Comparison of ENCODE assay signal across 8 cellular contexts in the genomic region with DNA sequence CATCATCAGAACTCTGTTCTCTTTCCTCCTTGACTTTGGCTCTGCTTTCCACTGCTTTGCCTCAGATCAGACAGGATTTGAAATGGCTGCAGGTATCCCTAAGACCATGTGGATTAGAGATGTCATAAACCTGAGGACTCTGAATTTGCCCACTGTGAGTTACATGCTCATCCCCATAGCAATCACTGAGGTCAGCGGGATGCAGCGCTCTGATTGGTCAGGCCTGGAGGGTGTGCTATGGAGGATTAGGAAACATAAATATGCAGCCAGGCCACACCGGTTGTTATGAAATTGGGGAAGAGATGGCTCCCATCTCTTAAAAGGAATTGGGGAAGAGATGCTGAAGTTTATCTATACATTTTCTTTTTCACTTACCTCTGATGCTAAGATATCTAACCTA.
DNase-seq lines count a peak whose midpoint lies in the region; ATAC-seq, FAIRE-seq and TF ChIP-seq lines count a peak whose summit lies in the region.

No MANE protein-coding gene starts in this region.

- H3K14ac ChIP-seq in H9 (ENCODE audit: insufficient read depth, low read length), result no peak overlapping the region

- no peaks in the 10 kb centered on the region for H3K23me2 ChIP-seq in H9 (ENCODE audit: insufficient read length, low read depth, low read length, poor library complexity, severe bottlenecking)

- H3K4me3 ChIP-seq in Jurkat, Clone E6-1 (ENCODE audit: low read length), result no peak overlapping the region
- no peak overlapping the region for H3K4me3 ChIP-seq in small intestine (ENCODE audit: low read depth in 1 of 2, low read length in 2 of 2)

- H3K4me1 ChIP-seq in H9 (ENCODE audit: insufficient read depth, low read length) (0 out of 2 replicates have a peak, but pooled peaks cover 2% of the 10 kb centered on the region), foreskin keratinocyte (no peaks in the 10 kb centered on the region), small intestine (ENCODE audit: control insufficient read depth in 2 of 2, insufficient read depth in 1 of 2, low read depth in 1 of 2, low read length in 1 of 2) (no peaks in the 10 kb centered on the region)

- H3K4me2 ChIP-seq in H9 (ENCODE audit: insufficient read depth, insufficient read length, low read length), result no peak overlapping the region

- H3K23ac ChIP-seq in H9 (ENCODE audit: insufficient read length, low read depth, low read length), result no peak overlapping the region

- H2BK15ac ChIP-seq in H9 (ENCODE audit: low read depth, low read length), result no peak overlapping the region

- no peaks in the 10 kb centered on the region for H3K9me3 Mint-ChIP-seq in activated CD8-positive, alpha-beta memory T cell treated with anti-CD3 and anti-CD28 coated beads, Interleukin-2, amount 10 ng/mL, durations not matched to agents 7 days and 5 days (ENCODE audit: low read depth)
- H3K9me3 Mint-ChIP-seq in H9, result no peaks in the 10 kb centered on the region

- H4K5ac ChIP-seq in H9 (ENCODE audit: insufficient read length, low read depth, low read length), result no peak overlapping the region

- TF ChIP-seq CTCF in H9 (conservative IDR thresholded peaks at IDR 0.05), result no peak
- no peak for TF ChIP-seq CTCF in foreskin keratinocyte (conservative IDR thresholded peaks at IDR 0.05)
- no peak for TF ChIP-seq CTCF in D721Med (IDR thresholded peaks at IDR 0.05; ENCODE audit: insufficient read depth, missing control alignments)

- H3K4me3 Mint-ChIP-seq in activated CD8-positive, alpha-beta memory T cell treated with anti-CD3 and anti-CD28 coated beads, Interleukin-2, amount 10 ng/mL, durations not matched to agents 7 days and 5 days, result no peak overlapping the region
- H3K4me3 Mint-ChIP-seq in H9, result no peak overlapping the region; a peak in 1 of 5 replicates

- no peak overlapping the region for H3K4ac ChIP-seq in H9 (ENCODE audit: low read depth, low read length)

- H3T11ph ChIP-seq in H9 (ENCODE audit: low read length), result no peak overlapping the region

- DNase-seq in activated CD8-positive, alpha-beta memory T cell treated with anti-CD3 and anti-CD28 coated beads, Interleukin-2, amount 10 ng/mL, durations not matched to agents 7 days and 5 days, result peak; percentile 55
- no peak for DNase-seq in activated CD8-positive, alpha-beta memory T cell treated with anti-CD3 and anti-CD28 coated beads for 24 hours
- DNase-seq in H9 (peak; percentile 71), foreskin keratinocyte (peak in 1 of 2 donors; percentile 22), small intestine (peak; percentile 21), D721Med (ENCODE audit: insufficient read length, low spot score) (no peak)
- DNase-seq in Jurkat, Clone E6-1 (ENCODE audit: low read depth, low spot score), result peak; percentile 48
- DNase-seq in activated CD4-positive, alpha-beta T cell treated with anti-CD3 and anti-CD28 coated beads for 48 hours, result peak; percentile 28

- H4K91ac ChIP-seq in H9 (ENCODE audit: insufficient read length, low read depth, low read length), result no peak overlapping the region

- no peaks in the 10 kb centered on the region for H4K20me1 ChIP-seq in H9 (ENCODE audit: control insufficient read depth, insufficient read depth, insufficient read length)

- no peak overlapping the region for H4K8ac ChIP-seq in H9 (replicated peaks; ENCODE audit: insufficient read length, low read depth, low read length)

- CTCF ChIA-PET in activated CD8-positive, alpha-beta memory T cell treated with anti-CD3 and anti-CD28 coated beads, Interleukin-2, amount 10 ng/mL, durations not matched to agents 7 days and 5 days (lab: Charles Lee), result no interaction called here

- peak overlapping the region; percentile 33 for H2AFZ ChIP-seq in H9 (ENCODE audit: low read length)

- H3K27ac Mint-ChIP-seq in activated CD8-positive, alpha-beta memory T cell treated with anti-CD3 and anti-CD28 coated beads, Interleukin-2, amount 10 ng/mL, durations not matched to agents 7 days and 5 days, result no peak overlapping the region
- no peak overlapping the region; a peak in 1 of 7 replicates for H3K27ac Mint-ChIP-seq in H9

- H3K56ac ChIP-seq in H9 (ENCODE audit: insufficient read length, low read depth, low read length), result no peak overlapping the region

- H3K27ac ChIP-seq in H9 (ENCODE audit: insufficient read length, low read depth, low read length) (no peak overlapping the region), foreskin keratinocyte (no peak overlapping the region), small intestine (ENCODE audit: low read depth in 1 of 2, low read length in 1 of 2) (no peak overlapping the region)

- no peak overlapping the region for H2BK120ac ChIP-seq in H9 (ENCODE audit: low read depth, low read length, poor library complexity, severe bottlenecking)

- H3K9ac ChIP-seq in H9 (ENCODE audit: extremely low read depth, insufficient read length, low read length), result no peak overlapping the region

- no peak overlapping the region for H3K18ac ChIP-seq in H9 (ENCODE audit: insufficient read length, low read depth, low read length)

- FAIRE-seq in small intestine (lab: Jason Lieb, UNC) (no peak), D721Med (lab: Jason Lieb, UNC) (no peak)

- no peaks in the 10 kb centered on the region for H3K4me1 Mint-ChIP-seq in activated CD8-positive, alpha-beta memory T cell treated with anti-CD3 and anti-CD28 coated beads, Interleukin-2, amount 10 ng/mL, durations not matched to agents 7 days and 5 days
- H3K4me1 Mint-ChIP-seq in H9, result peaks cover 14 to 21% of the 10 kb centered on the region in 2 experiments

- H2AK5ac ChIP-seq in H9 (ENCODE audit: insufficient read length, low read length), result no peak overlapping the region

- ATAC-seq in activated CD8-positive, alpha-beta memory T cell treated with anti-CD3 and anti-CD28 coated beads, Interleukin-2, amount 10 ng/mL, durations not matched to agents 7 days and 5 days, result peak; percentile 49
- ATAC-seq in foreskin keratinocyte, result peak; percentile 62

- H2BK20ac ChIP-seq in H9 (ENCODE audit: low read depth, low read length, poor library complexity, severe bottlenecking), result no peak overlapping the region

- H3K27me3 Mint-ChIP-seq in activated CD8-positive, alpha-beta memory T cell treated with anti-CD3 and anti-CD28 coated beads, Interleukin-2, amount 10 ng/mL, durations not matched to agents 7 days and 5 days, result peaks cover 5% of the 10 kb centered on the region
- H3K27me3 Mint-ChIP-seq in H9 (ENCODE audit: low read depth), result no peaks in the 10 kb centered on the region

- no peaks in the 10 kb centered on the region for H3K36me3 ChIP-seq in small intestine (ENCODE audit: control insufficient read depth in 2 of 2, insufficient read depth in 2 of 2, low read length in 2 of 2)

- no peaks in the 10 kb centered on the region for H3K79me1 ChIP-seq in H9 (ENCODE audit: insufficient read depth, low read depth, low read length, poor library complexity, severe bottlenecking)

- H3K79me2 ChIP-seq in H9 (ENCODE audit: insufficient read depth, low read length), result no peaks in the 10 kb centered on the region

- H3K36me3 Mint-ChIP-seq in activated CD8-positive, alpha-beta memory T cell treated with anti-CD3 and anti-CD28 coated beads, Interleukin-2, amount 10 ng/mL, durations not matched to agents 7 days and 5 days, result no peaks in the 10 kb centered on the region
- no peaks in the 10 kb centered on the region; a peak in 1 of 7 replicates for H3K36me3 Mint-ChIP-seq in H9 (ENCODE audit: insufficient read depth in 1 of 3, low read depth in 3 of 3)

- WGBS in H9 (ENCODE audit: extremely low coverage, insufficient read length, low lambda C conversion rate), result no CpG with 5 or more reads among the region's 3 CpGs
- WGBS in small intestine, 3 donors, result 63 to 72% (median 66%) methylated on average over 3 of the region's 3 CpGs

- no peak overlapping the region for H2BK5ac ChIP-seq in H9 (ENCODE audit: insufficient read length, low read length)

- no peaks in the 10 kb centered on the region for H3K27me3 ChIP-seq in H9 (ENCODE audit: insufficient read depth, low read length)
- no peaks in the 10 kb centered on the region for H3K27me3 ChIP-seq in foreskin keratinocyte
- H3K27me3 ChIP-seq in small intestine (ENCODE audit: control insufficient read depth in 2 of 2, insufficient read depth in 2 of 2, low read length in 2 of 2), result no peaks in the 10 kb centered on the region

- no peak overlapping the region for H2BK12ac ChIP-seq in H9 (ENCODE audit: insufficient read length, low read depth, low read length)

- H3K9me3 ChIP-seq in H9 (ENCODE audit: control insufficient read depth, low read depth, low read length) (no peaks in the 10 kb centered on the region), small intestine (ENCODE audit: control insufficient read depth, low read depth) (no peaks in the 10 kb centered on the region)

Comparison
In these comparisons a context has a peak if more than half of its experiments do, and no peak if none do; other contexts are left out.
1. DNase-seq: peak in activated CD8-positive, alpha-beta memory T cell treated with anti-CD3 and anti-CD28 coated beads, Interleukin-2, amount 10 ng/mL, durations not matched to agents 7 days and 5 days (single experiment), H9 (single experiment), Jurkat, Clone E6-1 (single experiment), activated CD4-positive, alpha-beta T cell treated with anti-CD3 and anti-CD28 coated beads for 48 hours (single experiment) and small intestine (single experiment); none in activated CD8-positive, alpha-beta memory T cell treated with anti-CD3 and anti-CD28 coated beads for 24 hours (single experiment) and D721Med (single experiment).